ENCODE assay signal across 22 cellular contexts in the genomic region with DNA sequence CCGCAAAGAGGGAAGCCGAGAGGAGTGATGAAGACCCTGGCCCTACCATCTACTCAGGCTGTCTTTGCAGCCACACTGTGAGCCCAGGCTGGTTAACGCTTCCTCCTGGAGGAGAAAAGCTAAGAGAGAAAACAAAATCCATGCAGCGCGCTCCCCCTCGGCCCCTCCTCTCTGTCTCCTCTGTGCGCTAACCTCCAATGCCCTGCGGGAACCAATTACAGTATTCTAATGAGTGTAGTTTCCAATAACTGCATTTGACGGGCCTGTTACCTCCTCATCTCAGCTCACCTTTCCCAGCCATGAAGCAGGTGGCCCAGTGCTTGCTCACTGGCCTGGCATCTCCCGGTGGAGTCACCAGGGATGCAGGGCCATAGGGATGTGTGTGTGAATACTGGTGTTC.
A peak's percentile ranks its signal among the peaks of the same experiment; 100 is the strongest.
DNase-seq lines count a peak whose midpoint lies in the region; ATAC-seq, FAIRE-seq and TF ChIP-seq lines count a peak whose summit lies in the region.
"Had no signal": no experiment of that assay in that cellular context is flagged by ENCODE, and none has a peak within 500 bp of the region (broad histone marks: within the 10 kb centered on the region; RNA-seq: fewer than 3 reads in every experiment).

No MANE protein-coding gene starts in this region.

- H3K9me3 Mint-ChIP-seq in activated CD4-positive, alpha-beta T cell treated with anti-CD3 and anti-CD28 coated beads for 36 hours (ENCODE audit: low read depth): no peaks in the 10 kb centered on the region
- H3K9me3 Mint-ChIP-seq: CD4-positive, alpha-beta T cell; IgD-negative memory B cell had no signal

- H3K79me1 ChIP-seq in H1 (ENCODE audit: low read depth, low read length) (no peaks in the 10 kb centered on the region), mesendoderm (ENCODE audit: low read length) (no peaks in the 10 kb centered on the region)

- no peak overlapping the region for H4K91ac ChIP-seq in H1 (replicated peaks; ENCODE audit: insufficient read length, low read length)

- H2BK15ac ChIP-seq in H1 (ENCODE audit: low read length) (no peak overlapping the region), mesendoderm (replicated peaks; ENCODE audit: low read depth) (no peak overlapping the region)

- H3K14ac ChIP-seq in H1 (ENCODE audit: insufficient read length): no peak overlapping the region

- H3K36me3 Mint-ChIP-seq in activated CD4-positive, alpha-beta T cell treated with anti-CD3 and anti-CD28 coated beads for 36 hours (ENCODE audit: low read depth): no peaks in the 10 kb centered on the region

- H3K23ac ChIP-seq in H1 (ENCODE audit: insufficient read length): no peak overlapping the region
- no peak overlapping the region for H3K23ac ChIP-seq in mesendoderm (ENCODE audit: low read length)

- POLR2A ChIA-PET in H1 (lab: Charles Lee; ENCODE audit: partially characterized antibody): no interaction called here
- POLR2A ChIA-PET in activated CD4-positive, alpha-beta T cell treated with anti-CD3 and anti-CD28 coated beads for 36 hours (lab: Charles Lee): interaction anchor here (0.7 kb wide), 1 partner anchor 104 kb away, joined by 3 read pairs; no protein-coding TSS in a partner anchor
- POLR2A ChIA-PET in HEK293T (lab: Yijun Ruan, JAX): no interaction called here

- intact Hi-C loops in activated CD4-positive, alpha-beta T cell treated with anti-CD3 and anti-CD28 coated beads for 36 hours (cut with DNase I, micrococcal nuclease): no loop called here

- H3K36me3 ChIP-seq in H7 (replicated peaks; ENCODE audit: control insufficient read depth, insufficient read depth, low read length) (no peaks in the 10 kb centered on the region), H1 (ENCODE audit: control insufficient read depth in 2 of 4, insufficient read depth in 4 of 4, low read length in 3 of 4) (no peaks in the 10 kb centered on the region), mesendoderm (ENCODE audit: control insufficient read depth, insufficient read depth, low read length) (no peaks in the 10 kb centered on the region), SJCRH30 (no peaks in the 10 kb centered on the region)
- H3K36me3 ChIP-seq: Peyer's patch had no signal

- H3K9me3 ChIP-seq in H1 (ENCODE audit: insufficient read depth in 2 of 2, low read depth in 1 of 2, low read length in 1 of 2): no peaks in the 10 kb centered on the region
- H3K9me3 ChIP-seq in SJCRH30 (replicated peaks): no peaks in the 10 kb centered on the region
- H3K9me3 ChIP-seq: Peyer's patch had no signal

- ATAC-seq in activated CD4-positive, CD25-positive, alpha-beta regulatory T cell treated with anti-CD3 and anti-CD28 coated beads, Interleukin-2, amount 50 U/mL, for 24 hours: no peak
- ATAC-seq in activated CD4-positive, alpha-beta T cell treated with anti-CD3 and anti-CD28 coated beads for 36 hours: no peak

- H3K27ac Mint-ChIP-seq in activated CD4-positive, alpha-beta T cell treated with anti-CD3 and anti-CD28 coated beads for 36 hours: no peak overlapping the region
- H3K27ac Mint-ChIP-seq: CD4-positive, alpha-beta T cell; IgD-negative memory B cell had no signal

- H2BK120ac ChIP-seq in H1 (replicated peaks; ENCODE audit: low read depth, low read length): no peak overlapping the region
- no peak overlapping the region for H2BK120ac ChIP-seq in mesendoderm (ENCODE audit: low read depth, low read length)

- no peak overlapping the region for H2BK5ac ChIP-seq in H1 (ENCODE audit: low read depth, low read length)
- no peak overlapping the region for H2BK5ac ChIP-seq in mesendoderm (ENCODE audit: low read length)

- no peaks in the 10 kb centered on the region for H3K4me1 Mint-ChIP-seq in activated CD4-positive, alpha-beta T cell treated with anti-CD3 and anti-CD28 coated beads for 36 hours

- no peak overlapping the region for H3K4me3 Mint-ChIP-seq in activated CD4-positive, alpha-beta T cell treated with anti-CD3 and anti-CD28 coated beads for 36 hours
- H3K4me3 Mint-ChIP-seq: CD4-positive, alpha-beta T cell; IgD-negative memory B cell had no signal

- H3K56ac ChIP-seq in H1 (replicated peaks; ENCODE audit: insufficient read length, low read depth, low read length) (no peak overlapping the region), mesendoderm (ENCODE audit: low read length) (no peak overlapping the region)

- no peaks in the 10 kb centered on the region for H3K27me3 Mint-ChIP-seq in activated CD4-positive, alpha-beta T cell treated with anti-CD3 and anti-CD28 coated beads for 36 hours
- H3K27me3 Mint-ChIP-seq: IgD-negative memory B cell had no signal

- H3K18ac ChIP-seq in H1 (ENCODE audit: extremely low read depth, low read length) (no peak overlapping the region), mesendoderm (ENCODE audit: low read length) (no peak overlapping the region)

- H2AFZ ChIP-seq in H1 (ENCODE audit: low read length): peak overlapping the region; percentile 4; the same call in 1 of the 2 replicates
- H2AFZ ChIP-seq: GM23248 had no signal

- H3K4me1 ChIP-seq in H1 (replicated peaks in 1 of 4; ENCODE audit: control insufficient read depth in 3 of 4, insufficient read depth in 4 of 4, low read length in 3 of 4): peaks cover 0 to 12% (median 4%) of the 10 kb centered on the region in 4 experiments; a peak in 5 of 7 replicates
- H3K4me1 ChIP-seq in mesendoderm (ENCODE audit: control insufficient read depth, low read depth, low read length): no peaks in the 10 kb centered on the region
- H3K4me1 ChIP-seq in SJCRH30: peaks cover 12% of the 10 kb centered on the region

- DNase-seq in H7: peak; percentile 13
- DNase-seq in NCI-H146 (lab: John Stamatoyannopoulos, UW): peak; percentile 23
- DNase-seq in H1 (ENCODE audit: low read depth in 1 of 2, low spot score in 2 of 2): peak in 1 of 2 experiments; percentile 45
- peak; percentile 2 for DNase-seq in mesendoderm
- DNase-seq in SJCRH30: no peak
- DNase-seq in activated CD4-positive, alpha-beta T cell treated with anti-CD3 and anti-CD28 coated beads for 36 hours: no peak
- no peak for DNase-seq in HEK293T (ENCODE audit: extremely low spot score)
- DNase-seq: CD4-positive, alpha-beta T cell; COR-L47; DND-41; GM23248; MV-4-11; NCI-H1105 treated with DMSO at 0.1 percent for 48 hours; NCI-H187 treated with DMSO at 0.1 percent for 48 hours; NCI-H2171; NCI-H345; NCI-H524; Peyer's patch; T-helper 1 cell had no signal

- H3K9ac ChIP-seq in H1 (replicated peaks in 1 of 4; ENCODE audit: extremely low read depth in 1 of 4, low read depth in 3 of 4, low read length in 3 of 4) (no peak overlapping the region), mesendoderm (ENCODE audit: low read length) (no peak overlapping the region)
- H3K9ac ChIP-seq: GM23248 had no signal

- H4K5ac ChIP-seq in H1 (ENCODE audit: insufficient read length, low read depth, low read length) (no peak overlapping the region), mesendoderm (ENCODE audit: low read length) (no peak overlapping the region)

- TF ChIP-seq POLR2A in H1 (IDR thresholded peaks at IDR 0.05; ENCODE audit: control extremely low read depth in 1 of 2, low read depth in 2 of 2, low read length in 2 of 2): no peak

- no peak for TF ChIP-seq EP300 in H1 (IDR thresholded peaks at IDR 0.05; ENCODE audit: borderline replicate concordance in 1 of 2, low read depth in 2 of 2, low read length in 2 of 2)

- no peak overlapping the region for H2BK12ac ChIP-seq in H1 (ENCODE audit: low read depth, low read length)

- TF ChIP-seq CTCF in H1 (IDR thresholded peaks at IDR 0.05; ENCODE audit: control extremely low read depth in 1 of 3, insufficient read depth in 1 of 3, low read depth in 1 of 3, low read length in 3 of 3): no peak

- H3K27ac ChIP-seq in H1 (ENCODE audit: low read depth, low read length) (no peak overlapping the region), mesendoderm (ENCODE audit: low read depth, low read length) (no peak overlapping the region), SJCRH30 (no peak overlapping the region)
- H3K27ac ChIP-seq: GM23248, Peyer's patch had no signal

- no peak overlapping the region for H4K8ac ChIP-seq in H1 (ENCODE audit: extremely low read depth, insufficient read depth, low read length)
- H4K8ac ChIP-seq in mesendoderm (ENCODE audit: low read depth, low read length): no peak overlapping the region

- no peak for FAIRE-seq in H1 (lab: Jason Lieb, UNC)
- FAIRE-seq: GM12892 had no signal

- peak in 1 of 2 experiments; percentile 11; a peak in 1 of 4 replicates for TF ChIP-seq RAD21 in H1 (IDR thresholded peaks at IDR 0.05 in 1 of 2, conservative IDR thresholded peaks at IDR 0.05 in 1 of 2; ENCODE audit: low read depth in 2 of 2, low read length in 2 of 2)

- WGBS in H1 (ENCODE audit: extremely low coverage in 1 of 2, insufficient coverage in 1 of 2, insufficient read length in 1 of 2, insufficient replicate concordance in 2 of 2, low coverage in 1 of 2, low lambda C conversion rate in 2 of 2, missing lambda C conversion rate in 1 of 2), 2 experiments: 68% methylated on average over 10 of the region's 10 CpGs; no CpG with 5 or more reads in 1 of the 2 experiments
- no CpG with 5 or more reads among the region's 10 CpGs for WGBS in mesendoderm (ENCODE audit: extremely low coverage, insufficient coverage, low lambda C conversion rate)

- H3K79me2 ChIP-seq in H1 (ENCODE audit: control insufficient read depth in 1 of 2, insufficient read depth in 2 of 2, low read length in 2 of 2) (no peaks in the 10 kb centered on the region), mesendoderm (ENCODE audit: control insufficient read depth, insufficient read depth, low read length) (no peaks in the 10 kb centered on the region)

- H3K4me2 ChIP-seq in H1 (ENCODE audit: insufficient read depth in 1 of 2, low read depth in 2 of 2, low read length in 2 of 2) (no peak overlapping the region), mesendoderm (ENCODE audit: low read length) (no peak overlapping the region)

- H3K23me2 ChIP-seq in H1 (ENCODE audit: low read depth, low read length): no peaks in the 10 kb centered on the region

- H4K20me1 ChIP-seq in H1 (replicated peaks in 1 of 2; ENCODE audit: control insufficient read depth in 1 of 2, insufficient read depth in 2 of 2, low read length in 2 of 2): no peaks in the 10 kb centered on the region

- no peak overlapping the region for H2AK5ac ChIP-seq in H1 (ENCODE audit: low read depth, low read length)
- H2AK5ac ChIP-seq in mesendoderm (ENCODE audit: low read length): no peak overlapping the region

- H3K27me3 ChIP-seq in H7 (ENCODE audit: control insufficient read depth, insufficient read depth, low read length): no peaks in the 10 kb centered on the region
- no peaks in the 10 kb centered on the region for H3K27me3 ChIP-seq in H1 (replicated peaks in 1 of 4; ENCODE audit: control insufficient read depth in 3 of 4, extremely low read depth in 1 of 4, insufficient read depth in 3 of 4, low read length in 3 of 4)
- H3K27me3 ChIP-seq in mesendoderm (ENCODE audit: insufficient read depth, low read length, poor library complexity): no peaks in the 10 kb centered on the region
- no peaks in the 10 kb centered on the region for H3K27me3 ChIP-seq in SJCRH30
- H3K27me3 ChIP-seq: Peyer's patch had no signal

- H3K4ac ChIP-seq in H1 (replicated peaks; ENCODE audit: insufficient read length, low read depth, low read length) (no peak overlapping the region), mesendoderm (ENCODE audit: low read depth, low read length) (no peak overlapping the region)

- no peak overlapping the region for H3K4me3 ChIP-seq in H7 (ENCODE audit: insufficient read depth, low read depth, low read length)
- no peak overlapping the region for H3K4me3 ChIP-seq in H1 (ENCODE audit: extremely low read depth in 1 of 4, insufficient read depth in 2 of 4, low read depth in 3 of 4, low read length in 4 of 4)
- H3K4me3 ChIP-seq in mesendoderm (ENCODE audit: low read length): no peak overlapping the region
- no peak overlapping the region for H3K4me3 ChIP-seq in SJCRH30
- H3K4me3 ChIP-seq: GM23248, Peyer's patch had no signal

- CTCF ChIA-PET in H1 (lab: Charles Lee; ENCODE audit: partially characterized antibody) (interaction anchor here (0.8 to 1.0 kb wide), 4 partner anchors 77 to 585 kb away, joined by 3 to 5 read pairs (median 3); no protein-coding TSS in a partner anchor), HEK293T (lab: Yijun Ruan, JAX) (no interaction called here)
- CTCF ChIA-PET in activated CD4-positive, alpha-beta T cell treated with anti-CD3 and anti-CD28 coated beads for 36 hours (lab: Charles Lee): no interaction called here

- no peak overlapping the region for H2BK20ac ChIP-seq in H1 (ENCODE audit: low read length)

Comparison
In these comparisons a context has a peak if more than half of its experiments do, and no peak if none do; other contexts are left out.
1. DNase-seq: peak in H7 (single experiment), NCI-H146 (single experiment) and mesendoderm (single experiment); none in SJCRH30 (0 of 2), activated CD4-positive, alpha-beta T cell treated with anti-CD3 and anti-CD28 coated beads for 36 hours (single experiment) and HEK293T (single experiment).